ENCODE assay signal across 8 cellular contexts in the genomic region with DNA sequence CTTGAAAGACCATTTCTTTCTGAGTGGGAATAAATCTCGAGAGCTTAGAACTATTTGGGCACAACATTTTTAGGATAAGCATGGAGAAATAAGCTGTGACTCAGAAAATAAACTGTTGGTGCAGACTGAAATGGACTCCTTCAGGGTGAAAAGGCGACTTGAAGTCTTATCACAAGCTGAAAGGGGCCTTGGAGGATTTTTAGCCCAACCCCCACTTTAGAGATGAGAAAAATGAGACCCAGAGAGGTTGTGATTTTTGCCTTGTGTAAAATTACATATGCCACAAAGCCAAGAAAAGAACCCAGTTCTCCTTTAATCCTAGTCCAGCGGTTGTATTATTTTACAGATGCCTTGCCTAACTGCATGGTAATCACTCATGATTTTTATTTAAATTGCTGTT. TPM values are rescaled to one million over a fixed set of nuclear protein-coding genes. Genes with fewer than 3 reads are reported as not detected.
DNase-seq lines count a peak whose midpoint lies in the region; ATAC-seq and TF ChIP-seq lines count a peak whose summit lies in the region.

No MANE protein-coding gene starts in this region.

- H3K27ac Mint-ChIP-seq in CD4-positive, alpha-beta memory T cell, result peak overlapping the region; percentile 67 to 94 (median 92)
- peak overlapping the region; percentile 80 for H3K27ac Mint-ChIP-seq in memory B cell

- H3K9ac ChIP-seq in KMS-11, result peak overlapping the region; percentile 90

- no peaks in the 10 kb centered on the region for H3K36me3 ChIP-seq in CD4-positive, alpha-beta memory T cell (ENCODE audit: insufficient read depth, low read length)
- H3K36me3 ChIP-seq in KMS-11 (ENCODE audit: insufficient read depth), result no peaks in the 10 kb centered on the region; the same call in 1 of the 2 replicates

- H3K27me3 Mint-ChIP-seq in CD4-positive, alpha-beta memory T cell, result peaks cover 0 to 1% of the 10 kb centered on the region in 2 donors
- H3K27me3 Mint-ChIP-seq in memory B cell, result no peaks in the 10 kb centered on the region

- H4K20me1 ChIP-seq in KMS-11 (ENCODE audit: insufficient read depth), result peaks cover 36% of the 10 kb centered on the region; the same call in 1 of the 2 replicates

- no peaks in the 10 kb centered on the region for H3K27me3 ChIP-seq in CD4-positive, alpha-beta memory T cell (ENCODE audit: insufficient read depth, low read length)
- no peaks in the 10 kb centered on the region for H3K27me3 ChIP-seq in KMS-11 (ENCODE audit: insufficient read depth, low read depth)

- H3K9me3 ChIP-seq in CD4-positive, alpha-beta memory T cell (ENCODE audit: control insufficient read depth in 1 of 2, low read length in 2 of 2), result no peaks in the 10 kb centered on the region

- ATAC-seq in memory B cell (ENCODE audit: low read depth) (no peak), HG03520 (IDR thresholded peaks at IDR 0.05; ENCODE audit: unreplicated experiment) (no peak), GM21786 (IDR thresholded peaks at IDR 0.05; ENCODE audit: unreplicated experiment) (no peak)

- peak overlapping the region; percentile 95 for H3K27ac ChIP-seq in CD4-positive, alpha-beta memory T cell (ENCODE audit: low read depth, low read length)
- H3K27ac ChIP-seq in KMS-11, result peak overlapping the region; percentile 94

- intact Hi-C loops in CD4-positive, alpha-beta memory T cell (cut with micrococcal nuclease), result loop anchor here (5.0 to 10.0 kb wide), 3 partner anchors 466 to 1124 kb away; a partner anchor contains a TSS

- H3K4me3 ChIP-seq in CD4-positive, alpha-beta memory T cell (ENCODE audit: low read length in 2 of 2), result no peak overlapping the region
- H3K4me3 ChIP-seq in KMS-11 (IDR thresholded peaks at IDR 0.05; ENCODE audit: insufficient read depth, low read depth, low read length), result peak overlapping the region; percentile 40

- no peak for TF ChIP-seq CTCF in KMS-11 (conservative IDR thresholded peaks at IDR 0.05; ENCODE audit: low read depth, low read length)

- peaks cover 59% of the 10 kb centered on the region for H3K79me2 ChIP-seq in KMS-11 (ENCODE audit: insufficient read depth, low read depth)

- H3K4me2 ChIP-seq in KMS-11, result peak overlapping the region; percentile 84

- POLR2A ChIA-PET in CD4-positive, alpha-beta memory T cell (lab: Charles Lee; ENCODE audit: partially characterized antibody), result interaction anchor here (0.6 to 5.8 kb wide), 6 partner anchors 8 to 647 kb away, joined by 3 to 87 read pairs (median 10); a partner anchor contains a TSS

- peaks cover 28 to 53% (median 39%) of the 10 kb centered on the region in 4 donors for H3K4me1 Mint-ChIP-seq in CD4-positive, alpha-beta memory T cell
- peaks cover 16% of the 10 kb centered on the region for H3K4me1 Mint-ChIP-seq in memory B cell

- H3K36me3 Mint-ChIP-seq in CD4-positive, alpha-beta memory T cell, result peaks cover 1 to 8% of the 10 kb centered on the region in 2 donors
- peaks cover 1% of the 10 kb centered on the region for H3K36me3 Mint-ChIP-seq in memory B cell

- no peaks in the 10 kb centered on the region for H3K9me3 Mint-ChIP-seq in CD4-positive, alpha-beta memory T cell
- no peaks in the 10 kb centered on the region for H3K9me3 Mint-ChIP-seq in memory B cell

- H3K4me1 ChIP-seq in CD4-positive, alpha-beta memory T cell (ENCODE audit: insufficient read depth, low read length), result peaks cover 37% of the 10 kb centered on the region
- peaks cover 41% of the 10 kb centered on the region for H3K4me1 ChIP-seq in KMS-11 (ENCODE audit: low read depth, poor library complexity, severe bottlenecking)

- CTCF ChIA-PET in CD4-positive, alpha-beta memory T cell (lab: Charles Lee; ENCODE audit: partially characterized antibody), result interaction anchor here (0.6 to 4.5 kb wide), 10 partner anchors 8 to 646 kb away, joined by 3 to 55 read pairs (median 3); a partner anchor contains a TSS

- no peak for DNase-seq in CD4-positive, alpha-beta memory T cell
- DNase-seq in astrocyte of the hippocampus (ENCODE audit: low read depth, low spot score) (peak; percentile 47), memory B cell (ENCODE audit: low spot score in 2 of 2) (no peak), islet precursor cell (no peak), NCI-H187 treated with DMSO at 0.1 percent for 48 hours (lab: John Stamatoyannopoulos, UW) (no peak)

- H2AFZ ChIP-seq in KMS-11 (ENCODE audit: low read depth), result 0 out of 2 replicates have a peak overlapping the region, but pooled peaks have one; percentile 65

- H3K4me3 Mint-ChIP-seq in CD4-positive, alpha-beta memory T cell, result peak overlapping the region; percentile 82 to 92 (median 88)
- H3K4me3 Mint-ChIP-seq in memory B cell, result peak overlapping the region; percentile 85

RNA-seq across cellular contexts. Expression of a gene that starts 1.5 kb away (rescaled TPM):
- total RNA-seq in CD4-positive, alpha-beta memory T cell, result 10 to 100 TPM; 28.3 to 31.3 TPM
- polyA plus RNA-seq in CD4-positive, alpha-beta memory T cell, result 100 to 1,000 TPM; 114 to 132 TPM
